Comparison of ENCODE assay signal across 16 cellular contexts in the genomic region with DNA sequence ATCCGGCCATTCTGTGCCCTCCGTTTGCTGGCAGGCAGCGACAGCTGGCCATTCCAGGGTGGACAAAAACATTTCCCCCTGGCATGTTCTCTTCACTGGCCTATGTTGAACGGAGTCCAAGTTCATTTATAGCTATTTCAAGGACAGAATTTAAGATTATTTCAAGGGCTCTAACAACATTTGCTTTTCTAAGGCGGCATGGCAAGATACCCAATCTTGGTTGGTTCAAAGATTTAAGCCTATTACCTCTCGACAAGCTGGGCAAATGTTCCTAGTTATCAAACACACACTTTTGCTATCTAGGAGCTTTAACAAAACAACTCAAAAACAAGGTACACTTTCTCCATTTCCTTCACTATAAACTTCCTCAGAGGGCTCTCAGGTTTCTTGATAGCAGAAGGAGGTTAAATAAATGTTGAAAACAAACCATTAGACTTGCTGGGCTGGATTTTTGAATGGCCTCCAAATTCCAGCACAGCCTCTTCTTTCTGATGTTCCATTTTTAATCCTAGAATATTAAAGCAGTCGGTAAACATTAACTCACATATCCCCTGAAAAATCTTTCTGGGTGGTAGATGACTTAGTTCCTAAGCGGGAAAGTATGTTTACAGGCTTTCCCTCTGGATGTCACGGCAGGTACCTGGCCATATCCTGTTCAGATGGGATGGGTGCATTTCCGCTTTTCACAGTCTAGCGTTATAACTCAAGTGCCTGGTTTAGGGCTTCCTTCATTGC.
DNase-seq lines count a peak whose midpoint lies in the region; ATAC-seq and TF ChIP-seq lines count a peak whose summit lies in the region.
"Had no signal": no experiment of that assay in that cellular context is flagged by ENCODE, and none has a peak within 500 bp of the region (broad histone marks: within the 10 kb centered on the region; RNA-seq: fewer than 3 reads in every experiment).

No MANE protein-coding gene starts in this region.

- H3K4me1 ChIP-seq in thoracic aorta (ENCODE audit: control insufficient read depth in 1 of 2, low read depth in 2 of 2): peaks cover 28 to 46% of the 10 kb centered on the region in 2 donors

- no peaks in the 10 kb centered on the region for H3K9me3 ChIP-seq in thoracic aorta
- H3K9me3 ChIP-seq: psoas muscle had no signal

- no peaks in the 10 kb centered on the region for H3K27me3 ChIP-seq in thoracic aorta (replicated peaks; ENCODE audit: insufficient read depth)

- H3K4me3 ChIP-seq in thoracic aorta: peak overlapping the region; percentile 21
- H3K4me3 ChIP-seq: psoas muscle had no signal

- peak overlapping the region; percentile 35 to 36 for H3K27ac ChIP-seq in thoracic aorta
- H3K27ac ChIP-seq: psoas muscle had no signal

- peak; percentile 16 to 69 for DNase-seq in NCI-H524 (lab: John Stamatoyannopoulos, UW)
- DNase-seq in cerebellum (ENCODE audit: low spot score): peak; percentile 1
- DNase-seq in kidney glomerular epithelial cell (lab: John Stamatoyannopoulos, UW): peak; percentile 41
- no peak for DNase-seq in thoracic aorta (ENCODE audit: low spot score)
- DNase-seq in medulla oblongata (ENCODE audit: extremely low spot score): no peak
- DNase-seq in T-helper 1 cell: no peak
- no peak for DNase-seq in T-helper 9 cell
- DNase-seq in DMS 273 (lab: John Stamatoyannopoulos, UW; ENCODE audit: unreplicated experiment): no peak
- DNase-seq: activated CD8-positive, alpha-beta T cell treated with anti-CD3 and anti-CD28 coated beads for 36 hours; CD4-positive, CD25-positive, alpha-beta regulatory T cell; effector CD4-positive, alpha-beta T cell; GF-D8; NCI-H1092 treated with DMSO at 0.1 percent for 48 hours; psoas muscle; stimulated activated CD4-positive, alpha-beta T cell treated with anti-CD3 and anti-CD28 coated beads, Interleukin-1b, Interleukin-23, amount 100 ng/mL, for 48 hours had no signal

- no peaks in the 10 kb centered on the region for H3K36me3 ChIP-seq in thoracic aorta

- ATAC-seq in thoracic aorta (ENCODE audit: insufficient number of reproducible peaks, low FRiP score, low read depth): no peak
- ATAC-seq: activated CD8-positive, alpha-beta T cell treated with anti-CD3 and anti-CD28 coated beads for 36 hours; activated T-helper 17 cell treated with anti-CD3 and anti-CD28 coated beads, Interleukin-2, amount 50 U/mL, for 72 hours had no signal

- no peak for TF ChIP-seq CTCF in thoracic aorta (IDR thresholded peaks at IDR 0.05)

Comparison
In these comparisons a context has a peak if more than half of its experiments do, and no peak if none do; other contexts are left out.
1. DNase-seq: peak in NCI-H524 (2 of 2), cerebellum (single experiment) and kidney glomerular epithelial cell (single experiment); none in thoracic aorta (single experiment), medulla oblongata (single experiment), T-helper 1 cell (0 of 5), T-helper 9 cell (single experiment) and DMS 273 (single experiment).